10 cellular contexts compared by ENCODE assay signal in the genomic region with DNA sequence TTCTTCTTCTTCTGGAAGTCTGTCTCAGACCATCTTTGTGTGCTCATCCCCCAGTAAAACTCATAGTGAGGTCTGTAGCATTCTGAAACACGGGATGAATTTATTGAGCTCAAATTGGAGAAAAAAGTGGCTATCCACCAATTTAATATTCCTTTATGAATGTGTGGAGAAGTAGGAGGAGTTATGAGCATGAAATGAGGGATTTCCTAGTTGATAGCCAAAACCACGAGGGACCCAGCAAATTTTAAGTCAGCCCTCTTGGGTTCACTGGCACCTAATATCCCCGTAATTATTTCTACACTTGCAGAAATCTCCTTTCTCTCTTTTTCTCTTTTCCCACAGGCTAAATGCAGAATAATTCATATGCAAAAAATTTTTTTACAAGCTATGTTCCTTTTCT. TPM values are rescaled to one million over a fixed set of nuclear protein-coding genes. Genes with fewer than 3 reads are reported as not detected.
"Had no signal": no experiment of that assay in that cellular context is flagged by ENCODE, and none has a peak within 500 bp of the region (broad histone marks: within the 10 kb centered on the region; RNA-seq: fewer than 3 reads in every experiment).

OR52A1 (minus strand) TSS at position 101 of the 400 bp plus-strand sequence. CDS start 2,388 bp downstream, outside the sequence.

- H3K27ac ChIP-seq: HL-60, KMS-11 had no signal

- H3K9ac ChIP-seq: KMS-11 had no signal

- DNase-seq: IMR-90, KBM-7, KG1 had no signal

- H3K4me2 ChIP-seq: KMS-11 had no signal

- ATAC-seq: HepG2 had no signal

- H3K27me3 Mint-ChIP-seq: IgD-negative memory B cell had no signal

- FAIRE-seq: HepG2, HTR-8/SVneo had no signal

- H3K4me3 Mint-ChIP-seq: IgD-negative memory B cell had no signal

- H3K4me1 Mint-ChIP-seq: IgD-negative memory B cell had no signal

- H3K36me3 Mint-ChIP-seq: IgD-negative memory B cell had no signal

- H3K27ac Mint-ChIP-seq: IgD-negative memory B cell had no signal

RNA-seq across cellular contexts. Expression of gene OR52A1, which starts in this region (rescaled TPM):
- total RNA-seq: HepG2, HT-29, HT1080, IMR-90 had no signal
- polyA plus RNA-seq: HepG2, IgD-negative memory B cell, IMR-90 had no signal
